In genomic region chr18:12628706-12629702, GRCh38 we compare ENCODE assay signal across 18 cellular contexts. TPM values are rescaled to one million over a fixed set of nuclear protein-coding genes. Genes with fewer than 3 reads are reported as not detected.
DNase-seq lines count a peak whose midpoint lies in the region; ATAC-seq, FAIRE-seq and TF ChIP-seq lines count a peak whose summit lies in the region.
"Had no signal": no experiment of that assay in that cellular context is flagged by ENCODE, and none has a peak within 500 bp of the region (broad histone marks: within the 10 kb centered on the region; RNA-seq: fewer than 3 reads in every experiment).

No MANE protein-coding gene starts in this region.

- ATAC-seq in body of pancreas (peak; percentile 60), left lobe of liver (no peak), GM18505 (IDR thresholded peaks at IDR 0.05; ENCODE audit: unreplicated experiment) (no peak), T-cell (replicated peaks in 1 of 4) (no peak)
- ATAC-seq: gastroesophageal sphincter, left ventricle myocardium superior, WTC11 had no signal

- FAIRE-seq in A204.1 (lab: Jason Lieb, UNC) = peak; percentile 23

- H3K9me3 Mint-ChIP-seq in T-cell = no peaks in the 10 kb centered on the region

- TF ChIP-seq CTCF in body of pancreas (IDR thresholded peaks at IDR 0.05) = no peak

- no peak for TF ChIP-seq POLR2A in body of pancreas (IDR thresholded peaks at IDR 0.05)
- TF ChIP-seq POLR2A in GM18505 (IDR thresholded peaks at IDR 0.05; ENCODE audit: borderline replicate concordance, extremely low read depth, insufficient read depth, insufficient read length) = no peak

- WGBS in body of pancreas, 2 donors = 55 to 66% methylated on average over 4 of the region's 4 CpGs

- no peaks in the 10 kb centered on the region for H3K4me1 Mint-ChIP-seq in T-cell

- H3K27me3 ChIP-seq in body of pancreas = no peaks in the 10 kb centered on the region
- H3K27me3 ChIP-seq: gastroesophageal sphincter, neural progenitor cell, SJCRH30, uterus had no signal

- no peak overlapping the region for H3K27ac Mint-ChIP-seq in T-cell
- H3K27ac Mint-ChIP-seq: neural progenitor cell, WTC11 had no signal

- CTCF ChIA-PET in T-cell (lab: Charles Lee) = interaction anchor here in 1 of 2 donors (0.8 kb wide), 1 partner anchor 37 kb away, joined by 4 read pairs; no protein-coding TSS in a partner anchor

- no peak overlapping the region for H3K4me3 Mint-ChIP-seq in T-cell
- H3K4me3 Mint-ChIP-seq: neural progenitor cell, WTC11 had no signal

- intact Hi-C loops in body of pancreas (cut with DNase I) = no loop called here

- no peak overlapping the region for H3K4me3 ChIP-seq in body of pancreas
- H3K4me3 ChIP-seq: gastroesophageal sphincter, neural progenitor cell, SJCRH30, uterus had no signal

- no peaks in the 10 kb centered on the region for H3K4me1 ChIP-seq in body of pancreas
- H3K4me1 ChIP-seq: SJCRH30, uterus had no signal

- no peaks in the 10 kb centered on the region for H3K9me3 ChIP-seq in body of pancreas
- H3K9me3 ChIP-seq: gastroesophageal sphincter, SJCRH30, uterus had no signal

- no peaks in the 10 kb centered on the region for H3K36me3 ChIP-seq in body of pancreas (replicated peaks in 1 of 2; ENCODE audit: insufficient read depth in 1 of 2, low read depth in 2 of 2)
- H3K36me3 ChIP-seq: neural progenitor cell, SJCRH30, uterus had no signal

- DNase-seq in HT1080 (ENCODE audit: low read depth) (peak; percentile 79), body of pancreas (no peak), hepatic stellate cell (ENCODE audit: low spot score) (peak; percentile 48), left lobe of liver (ENCODE audit: low spot score) (no peak), T-cell (no peak), NCI-H446 treated with DMSO at 0.1 percent for 48 hours (lab: John Stamatoyannopoulos, UW) (no peak)
- DNase-seq: central memory CD4-positive, alpha-beta T cell; GF-D8; left ventricle myocardium superior; NCI-H1092; SJCRH30; stimulated activated CD8-positive, alpha-beta memory T cell treated with anti-CD3 and anti-CD28 coated beads, Interleukin-4, amount 100 ng/mL, for 48 hours; uterus had no signal

- POLR2A ChIA-PET in T-cell (lab: Charles Lee) = interaction anchor here in 1 of 2 donors (0.6 to 1.0 kb wide), 2 partner anchors 12 to 20 kb away, joined by 3 to 4 read pairs; no protein-coding TSS in a partner anchor

- H3K36me3 Mint-ChIP-seq in T-cell = peaks cover 3% of the 10 kb centered on the region

- peak overlapping the region in 2 of 4 donors; percentile 29 to 55 for H3K27ac ChIP-seq in body of pancreas
- H3K27ac ChIP-seq: gastroesophageal sphincter, neural progenitor cell, SJCRH30, uterus had no signal

- peaks cover 0 to 6% of the 10 kb centered on the region in 2 donors for H3K27me3 Mint-ChIP-seq in T-cell

RNA-seq across cellular contexts. Expression of gene SPIRE1, which starts 28.9 kb away (rescaled TPM):
- total RNA-seq in HT1080 (2014; rRNA removed; shearing (Covaris generic)) = 13.6 and 14.8 TPM in 2 replicates
- polyA plus RNA-seq in HT1080 (2015; cell fraction: cytosol; rRNA removed) = 13.6 and 17.2 TPM in 2 replicates
- 13.9 and 15.4 TPM in 2 replicates for polyA plus RNA-seq in HT1080 (2015; cell fraction: nucleus; rRNA removed)
- 10 to 100 TPM in 1 of 2 donors, 1 to 10 TPM in 1; 8.2 to 15.0 TPM for total RNA-seq in body of pancreas
- total RNA-seq in left lobe of liver = 21.6 TPM
- 1 to 10 TPM; 1.1 to 2.9 (median 1.4) TPM for total RNA-seq in T-cell

Comparison
In these comparisons a context has a peak if more than half of its experiments do, and no peak if none do; other contexts are left out.
1. DNase-seq: peak in HT1080 (single experiment) and hepatic stellate cell (single experiment); none in body of pancreas (0 of 4), left lobe of liver (single experiment), T-cell (0 of 34) and NCI-H446 treated with DMSO at 0.1 percent for 48 hours (single experiment).